ENCODE assay signal across 1 cellular context in the genomic region with DNA sequence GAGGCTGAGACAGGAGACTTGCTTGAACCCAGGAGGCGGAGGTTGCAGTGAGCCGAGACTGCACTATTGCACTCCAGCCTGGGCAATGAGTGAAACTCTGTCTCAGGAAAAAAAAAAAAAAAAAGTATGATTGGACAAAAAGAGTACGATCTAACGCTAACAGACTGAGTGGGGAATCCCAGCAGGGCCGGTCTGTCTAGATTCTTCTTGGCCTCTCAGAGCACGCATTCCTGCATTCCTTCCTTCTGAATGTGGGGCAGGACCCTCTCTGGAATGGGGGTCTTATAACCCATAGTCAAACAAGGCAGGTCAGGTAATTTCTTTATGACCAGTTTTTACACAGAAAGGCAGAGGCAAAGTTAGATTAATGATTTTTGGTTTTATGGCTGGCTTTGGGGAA.
TF ChIP-seq lines count a peak whose summit lies in the region.

No MANE protein-coding gene starts in this region.

TF ChIP-seq in H1, 55 proteins besides CTCF, POLR2A, EP300 and RAD21:
- TF ChIP-seq SP1 (IDR thresholded peaks at IDR 0.05; ENCODE audit: low read depth, low read length) (peak; percentile 74), RFX5 (IDR thresholded peaks at IDR 0.05; ENCODE audit: borderline replicate concordance, low read depth, low read length) (no peak), SAP30 (IDR thresholded peaks at IDR 0.05; ENCODE audit: insufficient read depth, insufficient replicate concordance, low read length) (no peak), KDM1A (IDR thresholded peaks at IDR 0.05; ENCODE audit: borderline replicate concordance, low read length) (no peak), BCL11A (IDR thresholded peaks at IDR 0.05; ENCODE audit: low read depth in 2 of 2, low read length in 2 of 2) (no peak), JUND (IDR thresholded peaks at IDR 0.05; ENCODE audit: low read length) (no peak), TEAD4 (IDR thresholded peaks at IDR 0.05; ENCODE audit: low read depth, low read length) (peak; percentile 92), SP4 (IDR thresholded peaks at IDR 0.05; ENCODE audit: low read length) (no peak), SIRT6 (IDR thresholded peaks at IDR 0.05; ENCODE audit: low read length) (no peak), TAF1 (IDR thresholded peaks at IDR 0.05; ENCODE audit: low read depth, low read length) (no peak), SIN3A (conservative IDR thresholded peaks at IDR 0.05 in 1 of 2, IDR thresholded peaks at IDR 0.05 in 1 of 2; ENCODE audit: low read depth in 1 of 2, low read length in 2 of 2) (no peak), POU5F1 (IDR thresholded peaks at IDR 0.05; ENCODE audit: low read depth, low read length) (no peak), PHF8 (conservative IDR thresholded peaks at IDR 0.05; ENCODE audit: low read depth, low read length) (no peak)
- TF ChIP-seq, protein P1, sequence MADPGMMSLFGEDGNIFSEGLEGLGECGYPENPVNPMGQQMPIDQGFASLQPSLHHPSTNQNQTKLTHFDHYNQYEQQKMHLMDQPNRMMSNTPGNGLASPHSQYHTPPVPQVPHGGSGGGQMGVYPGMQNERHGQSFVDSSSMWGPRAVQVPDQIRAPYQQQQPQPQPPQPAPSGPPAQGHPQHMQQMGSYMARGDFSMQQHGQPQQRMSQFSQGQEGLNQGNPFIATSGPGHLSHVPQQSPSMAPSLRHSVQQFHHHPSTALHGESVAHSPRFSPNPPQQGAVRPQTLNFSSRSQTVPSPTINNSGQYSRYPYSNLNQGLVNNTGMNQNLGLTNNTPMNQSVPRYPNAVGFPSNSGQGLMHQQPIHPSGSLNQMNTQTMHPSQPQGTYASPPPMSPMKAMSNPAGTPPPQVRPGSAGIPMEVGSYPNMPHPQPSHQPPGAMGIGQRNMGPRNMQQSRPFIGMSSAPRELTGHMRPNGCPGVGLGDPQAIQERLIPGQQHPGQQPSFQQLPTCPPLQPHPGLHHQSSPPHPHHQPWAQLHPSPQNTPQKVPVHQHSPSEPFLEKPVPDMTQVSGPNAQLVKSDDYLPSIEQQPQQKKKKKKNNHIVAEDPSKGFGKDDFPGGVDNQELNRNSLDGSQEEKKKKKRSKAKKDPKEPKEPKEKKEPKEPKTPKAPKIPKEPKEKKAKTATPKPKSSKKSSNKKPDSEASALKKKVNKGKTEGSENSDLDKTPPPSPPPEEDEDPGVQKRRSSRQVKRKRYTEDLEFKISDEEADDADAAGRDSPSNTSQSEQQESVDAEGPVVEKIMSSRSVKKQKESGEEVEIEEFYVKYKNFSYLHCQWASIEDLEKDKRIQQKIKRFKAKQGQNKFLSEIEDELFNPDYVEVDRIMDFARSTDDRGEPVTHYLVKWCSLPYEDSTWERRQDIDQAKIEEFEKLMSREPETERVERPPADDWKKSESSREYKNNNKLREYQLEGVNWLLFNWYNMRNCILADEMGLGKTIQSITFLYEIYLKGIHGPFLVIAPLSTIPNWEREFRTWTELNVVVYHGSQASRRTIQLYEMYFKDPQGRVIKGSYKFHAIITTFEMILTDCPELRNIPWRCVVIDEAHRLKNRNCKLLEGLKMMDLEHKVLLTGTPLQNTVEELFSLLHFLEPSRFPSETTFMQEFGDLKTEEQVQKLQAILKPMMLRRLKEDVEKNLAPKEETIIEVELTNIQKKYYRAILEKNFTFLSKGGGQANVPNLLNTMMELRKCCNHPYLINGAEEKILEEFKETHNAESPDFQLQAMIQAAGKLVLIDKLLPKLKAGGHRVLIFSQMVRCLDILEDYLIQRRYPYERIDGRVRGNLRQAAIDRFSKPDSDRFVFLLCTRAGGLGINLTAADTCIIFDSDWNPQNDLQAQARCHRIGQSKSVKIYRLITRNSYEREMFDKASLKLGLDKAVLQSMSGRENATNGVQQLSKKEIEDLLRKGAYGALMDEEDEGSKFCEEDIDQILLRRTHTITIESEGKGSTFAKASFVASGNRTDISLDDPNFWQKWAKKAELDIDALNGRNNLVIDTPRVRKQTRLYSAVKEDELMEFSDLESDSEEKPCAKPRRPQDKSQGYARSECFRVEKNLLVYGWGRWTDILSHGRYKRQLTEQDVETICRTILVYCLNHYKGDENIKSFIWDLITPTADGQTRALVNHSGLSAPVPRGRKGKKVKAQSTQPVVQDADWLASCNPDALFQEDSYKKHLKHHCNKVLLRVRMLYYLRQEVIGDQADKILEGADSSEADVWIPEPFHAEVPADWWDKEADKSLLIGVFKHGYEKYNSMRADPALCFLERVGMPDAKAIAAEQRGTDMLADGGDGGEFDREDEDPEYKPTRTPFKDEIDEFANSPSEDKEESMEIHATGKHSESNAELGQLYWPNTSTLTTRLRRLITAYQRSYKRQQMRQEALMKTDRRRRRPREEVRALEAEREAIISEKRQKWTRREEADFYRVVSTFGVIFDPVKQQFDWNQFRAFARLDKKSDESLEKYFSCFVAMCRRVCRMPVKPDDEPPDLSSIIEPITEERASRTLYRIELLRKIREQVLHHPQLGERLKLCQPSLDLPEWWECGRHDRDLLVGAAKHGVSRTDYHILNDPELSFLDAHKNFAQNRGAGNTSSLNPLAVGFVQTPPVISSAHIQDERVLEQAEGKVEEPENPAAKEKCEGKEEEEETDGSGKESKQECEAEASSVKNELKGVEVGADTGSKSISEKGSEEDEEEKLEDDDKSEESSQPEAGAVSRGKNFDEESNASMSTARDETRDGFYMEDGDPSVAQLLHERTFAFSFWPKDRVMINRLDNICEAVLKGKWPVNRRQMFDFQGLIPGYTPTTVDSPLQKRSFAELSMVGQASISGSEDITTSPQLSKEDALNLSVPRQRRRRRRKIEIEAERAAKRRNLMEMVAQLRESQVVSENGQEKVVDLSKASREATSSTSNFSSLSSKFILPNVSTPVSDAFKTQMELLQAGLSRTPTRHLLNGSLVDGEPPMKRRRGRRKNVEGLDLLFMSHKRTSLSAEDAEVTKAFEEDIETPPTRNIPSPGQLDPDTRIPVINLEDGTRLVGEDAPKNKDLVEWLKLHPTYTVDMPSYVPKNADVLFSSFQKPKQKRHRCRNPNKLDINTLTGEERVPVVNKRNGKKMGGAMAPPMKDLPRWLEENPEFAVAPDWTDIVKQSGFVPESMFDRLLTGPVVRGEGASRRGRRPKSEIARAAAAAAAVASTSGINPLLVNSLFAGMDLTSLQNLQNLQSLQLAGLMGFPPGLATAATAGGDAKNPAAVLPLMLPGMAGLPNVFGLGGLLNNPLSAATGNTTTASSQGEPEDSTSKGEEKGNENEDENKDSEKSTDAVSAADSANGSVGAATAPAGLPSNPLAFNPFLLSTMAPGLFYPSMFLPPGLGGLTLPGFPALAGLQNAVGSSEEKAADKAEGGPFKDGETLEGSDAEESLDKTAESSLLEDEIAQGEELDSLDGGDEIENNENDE (IDR thresholded peaks at IDR 0.05; ENCODE audit: insufficient replicate concordance, low read length) = no peak
- TF ChIP-seq, protein P2, sequence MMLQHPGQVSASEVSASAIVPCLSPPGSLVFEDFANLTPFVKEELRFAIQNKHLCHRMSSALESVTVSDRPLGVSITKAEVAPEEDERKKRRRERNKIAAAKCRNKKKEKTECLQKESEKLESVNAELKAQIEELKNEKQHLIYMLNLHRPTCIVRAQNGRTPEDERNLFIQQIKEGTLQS (IDR thresholded peaks at IDR 0.05; ENCODE audit: insufficient read depth, low read depth, low read length) = no peak
- TF ChIP-seq, protein P3, sequence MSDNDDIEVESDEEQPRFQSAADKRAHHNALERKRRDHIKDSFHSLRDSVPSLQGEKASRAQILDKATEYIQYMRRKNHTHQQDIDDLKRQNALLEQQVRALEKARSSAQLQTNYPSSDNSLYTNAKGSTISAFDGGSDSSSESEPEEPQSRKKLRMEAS (IDR thresholded peaks at IDR 0.05) = no peak
